13 cellular contexts compared by ENCODE assay signal in the genomic region with DNA sequence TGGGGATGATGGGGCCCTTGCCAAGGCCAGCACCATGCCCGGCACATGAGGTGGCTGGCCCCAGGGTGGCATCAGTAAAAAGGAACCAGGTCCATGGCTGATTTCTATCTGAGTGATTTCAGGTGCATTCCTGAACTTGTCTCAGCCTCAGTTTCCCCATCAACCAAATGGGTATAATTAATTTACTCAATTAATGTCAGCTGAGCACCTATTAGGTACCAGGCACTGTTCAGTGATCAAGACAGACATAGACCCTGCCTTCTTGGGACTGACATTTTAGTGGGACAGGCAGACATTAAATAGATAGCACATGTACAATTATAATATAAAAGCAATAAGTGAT. TPM values are rescaled to one million over a fixed set of nuclear protein-coding genes. Genes with fewer than 3 reads are reported as not detected.
DNase-seq lines count a peak whose midpoint lies in the region; ATAC-seq, FAIRE-seq and TF ChIP-seq lines count a peak whose summit lies in the region.
"Had no signal": no experiment of that assay in that cellular context is flagged by ENCODE, and none has a peak within 500 bp of the region (broad histone marks: within the 10 kb centered on the region; RNA-seq: fewer than 3 reads in every experiment).

No MANE protein-coding gene starts in this region.

- peaks cover 14 to 24% of the 10 kb centered on the region in 2 experiments; a peak in 3 of 4 replicates for H3K4me1 ChIP-seq in SK-N-SH (ENCODE audit: control insufficient read depth in 1 of 2, insufficient read depth in 2 of 2, low read depth in 1 of 2, low read length in 1 of 2)
- H3K4me1 ChIP-seq in esophagus muscularis mucosa, result peaks cover 33 to 61% (median 51%) of the 10 kb centered on the region in 4 donors
- H3K4me1 ChIP-seq in pancreas, result peaks cover 0 to 26% (median 9%) of the 10 kb centered on the region in 3 donors

- no peak overlapping the region for H3K4me3 Mint-ChIP-seq in endothelial cell (ENCODE audit: unreplicated experiment)

- H3K36me3 Mint-ChIP-seq in endothelial cell (ENCODE audit: low read depth, unreplicated experiment), result peaks cover 34% of the 10 kb centered on the region

- no peaks in the 10 kb centered on the region for H3K27me3 ChIP-seq in AG04450 (ENCODE audit: control insufficient read depth, insufficient read depth, low read length)
- no peaks in the 10 kb centered on the region for H3K27me3 ChIP-seq in SK-N-SH (ENCODE audit: insufficient read depth)
- no peaks in the 10 kb centered on the region for H3K27me3 ChIP-seq in esophagus muscularis mucosa
- no peaks in the 10 kb centered on the region for H3K27me3 ChIP-seq in pancreas
- H3K27me3 ChIP-seq: foreskin keratinocyte had no signal

- DNase-seq in AG04450 (ENCODE audit: low read depth, low spot score), result no peak
- DNase-seq in SK-N-SH, result no peak
- no peak for DNase-seq in esophagus muscularis mucosa (ENCODE audit: extremely low spot score)
- no peak for DNase-seq in pancreas
- no peak for DNase-seq in SHP77 (lab: John Stamatoyannopoulos, UW)
- DNase-seq in endothelial cell (ENCODE audit: low spot score), result no peak
- no peak for DNase-seq in putamen (ENCODE audit: low spot score)
- DNase-seq: NCI-H1694 treated with DMSO at 0.1 percent for 48 hours; NK-92 treated with Interleukin-12 subunit alpha and Interleukin-12 subunit beta, amount 100 ng/mL, for 24 hours; stimulated activated naive CD4-positive, alpha-beta T cell had no signal

- H2AFZ ChIP-seq in SK-N-SH (ENCODE audit: low read depth), result no peak overlapping the region

- TF ChIP-seq EP300 in SK-N-SH (IDR thresholded peaks at IDR 0.05; ENCODE audit: borderline replicate concordance in 1 of 2, low read depth in 1 of 2, low read length in 1 of 2), result no peak
- no peak for TF ChIP-seq EP300 in esophagus muscularis mucosa (IDR thresholded peaks at IDR 0.05)

- H3K9me3 Mint-ChIP-seq in endothelial cell (ENCODE audit: unreplicated experiment), result no peaks in the 10 kb centered on the region

- 0 out of 2 replicates have a peak overlapping the region, but pooled peaks have one; percentile 4 for H3K4me3 ChIP-seq in AG04450 (ENCODE audit: low read depth, low read length)
- no peak overlapping the region for H3K4me3 ChIP-seq in SK-N-SH (ENCODE audit: low read depth in 2 of 2, low read length in 1 of 2)
- no peak overlapping the region for H3K4me3 ChIP-seq in esophagus muscularis mucosa
- no peak overlapping the region for H3K4me3 ChIP-seq in pancreas
- H3K4me3 ChIP-seq: lung had no signal

- CTCF ChIA-PET in AG04450 (lab: Charles Lee) (interaction anchor here (1.7 to 5.7 kb wide), 2 partner anchors 192 to 249 kb away, joined by 5 to 49 read pairs; no protein-coding TSS in a partner anchor), SK-N-SH (lab: Yijun Ruan, JAX) (interaction anchor here (1.0 to 8.0 kb wide), 5 partner anchors 9 to 557 kb away, joined by 3 to 51 read pairs (median 16); no protein-coding TSS in a partner anchor)

- no peak for TF ChIP-seq RAD21 in SK-N-SH (IDR thresholded peaks at IDR 0.05; ENCODE audit: low read length)

- no peaks in the 10 kb centered on the region; the same call in 1 of the 2 replicates for H4K20me1 ChIP-seq in SK-N-SH (ENCODE audit: insufficient read depth)

- ATAC-seq in pancreas (no peak), HG03108 (IDR thresholded peaks at IDR 0.05; ENCODE audit: unreplicated experiment) (no peak)

- H3K79me2 ChIP-seq in SK-N-SH (ENCODE audit: insufficient read depth), result no peaks in the 10 kb centered on the region

- TF ChIP-seq CTCF in AG04450 (IDR thresholded peaks at IDR 0.05; ENCODE audit: low read depth, low read length) (no peak), SK-N-SH (IDR thresholded peaks at IDR 0.05) (no peak), esophagus muscularis mucosa (IDR thresholded peaks at IDR 0.05) (no peak), pancreas (IDR thresholded peaks at IDR 0.05) (no peak), endothelial cell (IDR thresholded peaks at IDR 0.05; ENCODE audit: unreplicated experiment) (no peak)

- peaks cover 27% of the 10 kb centered on the region for H3F3A ChIP-seq in SK-N-SH (replicated peaks; ENCODE audit: insufficient read depth)

- no peak for FAIRE-seq in pancreas (lab: Jason Lieb, UNC)

- H3K27ac ChIP-seq in AG04450 (ENCODE audit: low read depth, low read length), result peak overlapping the region; percentile 100
- H3K27ac ChIP-seq in SK-N-SH (ENCODE audit: low read depth in 2 of 2, low read length in 1 of 2), result peak overlapping the region; percentile 72 to 97
- peak overlapping the region; percentile 83 to 93 (median 85) for H3K27ac ChIP-seq in esophagus muscularis mucosa (replicated peaks in 1 of 4)
- peak overlapping the region; percentile 22 to 90 (median 60) for H3K27ac ChIP-seq in pancreas
- H3K27ac ChIP-seq: foreskin keratinocyte had no signal

- H3K9me3 ChIP-seq in AG04450 (ENCODE audit: control insufficient read depth, insufficient read depth, low read length) (no peaks in the 10 kb centered on the region; the same call in 1 of the 2 replicates), SK-N-SH (no peaks in the 10 kb centered on the region), esophagus muscularis mucosa (no peaks in the 10 kb centered on the region), pancreas (no peaks in the 10 kb centered on the region)

- H3K9ac ChIP-seq in SK-N-SH, result peak overlapping the region; percentile 75; the same call in 1 of the 2 replicates

- POLR2A ChIA-PET in AG04450 (lab: Yijun Ruan, JAX), result interaction anchor here (1.1 to 2.3 kb wide), 8 partner anchors 8 to 329 kb away, joined by 3 to 14 read pairs (median 6); partner anchors contain the start of genes CHCHD4, LSM3, SLC6A6 and TMEM43
- POLR2A ChIA-PET in SK-N-SH (lab: Yijun Ruan, JAX), result no interaction called here

- intact Hi-C loops in esophagus muscularis mucosa (cut with DNase I) (loop anchor here (5.0 kb wide), 1 partner anchor 51 kb away; the partner anchor contains the start of gene SLC6A6), pancreas (cut with DNase I) (no loop called here)

- H3K4me1 Mint-ChIP-seq in endothelial cell (ENCODE audit: unreplicated experiment), result peaks cover 6% of the 10 kb centered on the region

- H3K27ac Mint-ChIP-seq in endothelial cell (ENCODE audit: unreplicated experiment), result no peak overlapping the region

- H3K4me2 ChIP-seq in SK-N-SH, result peak overlapping the region; percentile 79; the same call in 1 of the 2 replicates

- no peak for TF ChIP-seq POLR2A in esophagus muscularis mucosa (IDR thresholded peaks at IDR 0.05; ENCODE audit: low read depth)

- WGBS in SK-N-SH (ENCODE audit: low lambda C conversion rate), result 0% methylated on average over 1 of the region's 1 CpG
- no CpG with 5 or more reads among the region's 1 CpG for WGBS in esophagus muscularis mucosa
- 43 to 57% methylated on average over 1 of the region's 1 CpG for WGBS in pancreas, 2 donors

- H3K36me3 ChIP-seq in SK-N-SH (replicated peaks in 1 of 2; ENCODE audit: control insufficient read depth in 1 of 2, insufficient read depth in 2 of 2, low read length in 1 of 2) (peaks cover 19 to 24% of the 10 kb centered on the region in 2 experiments), esophagus muscularis mucosa (peaks cover 0 to 25% (median 6%) of the 10 kb centered on the region in 4 donors), pancreas (no peaks in the 10 kb centered on the region)

- peaks cover 7% of the 10 kb centered on the region for H3K27me3 Mint-ChIP-seq in endothelial cell (ENCODE audit: unreplicated experiment)

- no peaks in the 10 kb centered on the region for H3K9me2 ChIP-seq in SK-N-SH

TF ChIP-seq in SK-N-SH, 30 proteins besides CTCF, POLR2A, EP300 and RAD21:
- TF ChIP-seq ELF1 (IDR thresholded peaks at IDR 0.05) (no peak), GATA2 (CRISPR knock-in tag; IDR thresholded peaks at IDR 0.05) (no peak), FOXM1 (IDR thresholded peaks at IDR 0.05; ENCODE audit: low read depth) (no peak), POLR2AphosphoS5 (IDR thresholded peaks at IDR 0.05; ENCODE audit: low read depth, low read length) (no peak), GABPA (IDR thresholded peaks at IDR 0.05; ENCODE audit: low read depth) (no peak), FOSL2 (IDR thresholded peaks at IDR 0.05; ENCODE audit: borderline replicate concordance, low read depth) (no peak)
- TF ChIP-seq, protein P1, sequence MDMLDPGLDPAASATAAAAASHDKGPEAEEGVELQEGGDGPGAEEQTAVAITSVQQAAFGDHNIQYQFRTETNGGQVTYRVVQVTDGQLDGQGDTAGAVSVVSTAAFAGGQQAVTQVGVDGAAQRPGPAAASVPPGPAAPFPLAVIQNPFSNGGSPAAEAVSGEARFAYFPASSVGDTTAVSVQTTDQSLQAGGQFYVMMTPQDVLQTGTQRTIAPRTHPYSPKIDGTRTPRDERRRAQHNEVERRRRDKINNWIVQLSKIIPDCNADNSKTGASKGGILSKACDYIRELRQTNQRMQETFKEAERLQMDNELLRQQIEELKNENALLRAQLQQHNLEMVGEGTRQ (IDR thresholded peaks at IDR 0.05; ENCODE audit: borderline replicate concordance, low read depth, low read length), result no peak

RNA-seq across cellular contexts. Expression of gene SLC6A6, which starts 50.9 kb away (rescaled TPM):
- polyA plus RNA-seq in AG04450 (2011; rRNA removed) (30.8 and 33.5 TPM in 2 replicates), SK-N-SH (2012; rRNA removed) (19.1 and 22.0 TPM in 2 replicates), pancreas (1 to 10 TPM; 2.4 to 6.1 TPM)
- polyA minus RNA-seq in AG04450 (2011; rRNA and poly(A)+ RNA removed), result 60.0 and 62.6 TPM in 2 replicates
- 13.1 and 16.4 TPM in 2 replicates for polyA plus RNA-seq in SK-N-SH (2012; cell fraction: cytosol; rRNA removed)
- polyA plus RNA-seq in SK-N-SH (2012; cell fraction: nucleus; rRNA removed), result 30.9 and 43.9 TPM in 2 replicates
- total RNA-seq in esophagus muscularis mucosa (10 to 100 TPM; 15.0 to 36.2 (median 23.7) TPM), pancreas (10 to 100 TPM in 2 of 6 donors, 1 to 10 TPM in 4; 2.1 to 11.6 (median 3.4) TPM), endothelial cell (ENCODE audit: unreplicated experiment) (46.3 TPM)
